18 cellular contexts compared by ENCODE assay signal in genomic region chr19:56727731-56728130, GRCh38. TPM values are rescaled to one million over a fixed set of nuclear protein-coding genes. Genes with fewer than 3 reads are reported as not detected.
DNase-seq lines count a peak whose midpoint lies in the region; ATAC-seq, FAIRE-seq and TF ChIP-seq lines count a peak whose summit lies in the region.
"Had no signal": no experiment of that assay in that cellular context is flagged by ENCODE, and none has a peak within 500 bp of the region (broad histone marks: within the 10 kb centered on the region; RNA-seq: fewer than 3 reads in every experiment).

No MANE protein-coding gene starts in this region.

- CTCF ChIA-PET in HepG2 (lab: Yijun Ruan, JAX; ENCODE audit: low intra/inter-chr PET ratio, low total read pairs), result no interaction called here

- no peak overlapping the region for H2BK120ac ChIP-seq in mesendoderm (ENCODE audit: low read depth, low read length)

- TF ChIP-seq POLR2A in HepG2 (IDR thresholded peaks at IDR 0.05; ENCODE audit: insufficient read depth in 1 of 2, low read depth in 2 of 2, low read length in 2 of 2), result no peak
- no peak for TF ChIP-seq POLR2A in right lobe of liver (IDR thresholded peaks at IDR 0.05)
- TF ChIP-seq POLR2A in sigmoid colon (IDR thresholded peaks at IDR 0.05), result no peak
- no peak for TF ChIP-seq POLR2A in testis (IDR thresholded peaks at IDR 0.05)

- in situ Hi-C loops in HepG2 (cut with HindIII; ENCODE audit: extremely low pct_ligation_motif_present, low pct_unique_long_range_greater_than_20kb), result no loop called here

- no peaks in the 10 kb centered on the region for H3K79me2 ChIP-seq in HepG2 (ENCODE audit: insufficient read depth, low read length)
- no peaks in the 10 kb centered on the region for H3K79me2 ChIP-seq in mesendoderm (ENCODE audit: control insufficient read depth, insufficient read depth, low read length)

- H2AFZ ChIP-seq in HepG2 (ENCODE audit: low read length), result no peak overlapping the region
- H2AFZ ChIP-seq: PC-9 had no signal

- H2BK15ac ChIP-seq in mesendoderm (replicated peaks; ENCODE audit: low read depth), result no peak overlapping the region

- no TSS peak for BruUV-seq in HepG2 (replicated peaks; lab: Mats Ljungman, UMichigan)

- FAIRE-seq in HepG2 (lab: Jason Lieb, UNC), result no peak
- FAIRE-seq: A549, GM12892 had no signal

- no peak overlapping the region for H2AK5ac ChIP-seq in mesendoderm (ENCODE audit: low read length)

- TF ChIP-seq EP300 in HepG2 (IDR thresholded peaks at IDR 0.05; ENCODE audit: low read depth in 2 of 2, low read length in 2 of 2) (no peak), HepG2 (CRISPR knock-in tag; IDR thresholded peaks at IDR 0.05; ENCODE audit: borderline replicate concordance) (no peak), sigmoid colon (IDR thresholded peaks at IDR 0.05) (no peak)

- no peak overlapping the region for H3K4ac ChIP-seq in mesendoderm (ENCODE audit: low read depth, low read length)

- WGBS in HepG2 (ENCODE audit: low lambda C conversion rate), result 61% methylated on average over 4 of the region's 4 CpGs
- 51% methylated on average over 4 of the region's 4 CpGs for WGBS in right lobe of liver (ENCODE audit: insufficient coverage, low coverage, low lambda C conversion rate, missing lambda C conversion rate)
- WGBS in mesendoderm (ENCODE audit: extremely low coverage, insufficient coverage, low lambda C conversion rate), result no CpG with 5 or more reads among the region's 4 CpGs
- WGBS in sigmoid colon, 2 donors, result 83 to 84% methylated on average over 4 of the region's 4 CpGs
- 57 to 69% methylated on average over 3 to 4 of the region's 4 CpGs for WGBS in testis, 2 donors

- H3K56ac ChIP-seq in mesendoderm (ENCODE audit: low read length), result no peak overlapping the region

- H4K5ac ChIP-seq in mesendoderm (ENCODE audit: low read length), result no peak overlapping the region

- intact Hi-C loops in HepG2 (cut with micrococcal nuclease; ENCODE audit: unreplicated experiment), result no loop called here
- intact Hi-C loops in right lobe of liver (cut with DNase I), result no loop called here
- intact Hi-C loops in dorsolateral prefrontal cortex (cut with DNase I), result loop anchor here (2.0 to 5.0 kb wide), 3 partner anchors 109 to 370 kb away; no protein-coding TSS in a partner anchor
- intact Hi-C loops in sigmoid colon (cut with DNase I), result no loop called here
- intact Hi-C loops in testis (cut with DNase I; ENCODE audit: low total_unique reads), result no loop called here

- H3K9me3 ChIP-seq in HepG2 (ENCODE audit: low read length) (no peaks in the 10 kb centered on the region), right lobe of liver (no peaks in the 10 kb centered on the region), sigmoid colon (no peaks in the 10 kb centered on the region), testis (no peaks in the 10 kb centered on the region)

- H3K4me1 ChIP-seq in HepG2 (ENCODE audit: insufficient read depth, low read length), result no peaks in the 10 kb centered on the region
- no peaks in the 10 kb centered on the region for H3K4me1 ChIP-seq in right lobe of liver
- H3K4me1 ChIP-seq in mesendoderm (ENCODE audit: control insufficient read depth, low read depth, low read length), result no peaks in the 10 kb centered on the region
- no peaks in the 10 kb centered on the region for H3K4me1 ChIP-seq in sigmoid colon
- H3K4me1 ChIP-seq in testis, result no peaks in the 10 kb centered on the region
- H3K4me1 ChIP-seq: A549 had no signal

- POLR2A ChIA-PET in HepG2 (lab: Yijun Ruan, JAX), result no interaction called here

- no peak for TF ChIP-seq RAD21 in HepG2 (CRISPR knock-in tag; IDR thresholded peaks at IDR 0.05)

- DNase-seq in HepG2 (ENCODE audit: low spot score), result no peak
- no peak for DNase-seq in right lobe of liver
- DNase-seq in dorsolateral prefrontal cortex, result peak in 8 of 10 donors; percentile 50 to 72 (median 60)
- peak; percentile 18 for DNase-seq in mesendoderm
- peak; percentile 77 for DNase-seq in superior temporal gyrus (ENCODE audit: extremely low spot score)
- no peak for DNase-seq in sigmoid colon
- DNase-seq in NCI-H2107 treated with DMSO at 0.1 percent for 48 hours (lab: John Stamatoyannopoulos, UW; ENCODE audit: unreplicated experiment), result no peak
- no peak for DNase-seq in testis
- DNase-seq: GOT3, MV-4-11, NCI-H1436, NCI-H2081, NCI-H446 treated with DMSO at 0.1 percent for 48 hours, PC-9 had no signal

- H3K4me2 ChIP-seq in HepG2 (ENCODE audit: low read depth, low read length) (no peak overlapping the region), mesendoderm (ENCODE audit: low read length) (no peak overlapping the region)
- H3K4me2 ChIP-seq: A549, PC-9 had no signal

- H3K27ac ChIP-seq in HepG2 (ENCODE audit: extremely low read length, insufficient read depth, low read length) (no peak overlapping the region), right lobe of liver (no peak overlapping the region), dorsolateral prefrontal cortex (peak overlapping the region in 45 of 59 donors; percentile 2 to 91 (median 65)), mesendoderm (ENCODE audit: low read depth, low read length) (no peak overlapping the region), sigmoid colon (no peak overlapping the region), testis (no peak overlapping the region)
- H3K27ac ChIP-seq: A549, C4-2B, HL-60, PC-9 had no signal

- H3K23ac ChIP-seq in mesendoderm (ENCODE audit: low read length), result no peak overlapping the region

- H4K20me1 ChIP-seq in HepG2 (ENCODE audit: insufficient read depth, low read length), result no peaks in the 10 kb centered on the region

- H3K18ac ChIP-seq in mesendoderm (ENCODE audit: low read length), result no peak overlapping the region

- H3K9ac ChIP-seq in HepG2 (ENCODE audit: insufficient read depth, low read depth, low read length) (no peak overlapping the region), mesendoderm (ENCODE audit: low read length) (no peak overlapping the region)

- ATAC-seq in HepG2 (no peak), right lobe of liver (no peak)
- ATAC-seq: A549 had no signal

- no peak overlapping the region for H2BK5ac ChIP-seq in mesendoderm (ENCODE audit: low read length)

- TF ChIP-seq CTCF in HepG2 (CRISPR knock-in tag; IDR thresholded peaks at IDR 0.05) (no peak), right lobe of liver (IDR thresholded peaks at IDR 0.05) (no peak), dorsolateral prefrontal cortex (IDR thresholded peaks at IDR 0.05 in 54 of 56, conservative IDR thresholded peaks at IDR 0.05 in 2 of 56; ENCODE audit: low read depth in 1 of 56, partially characterized antibody in 56 of 56) (peak in 2 of 56 donors; percentile 13 to 20), sigmoid colon (IDR thresholded peaks at IDR 0.05) (no peak), testis (IDR thresholded peaks at IDR 0.05) (no peak)

- no peak overlapping the region for H4K8ac ChIP-seq in mesendoderm (ENCODE audit: low read depth, low read length)

- H3K79me1 ChIP-seq in mesendoderm (ENCODE audit: low read length), result no peaks in the 10 kb centered on the region

- no peaks in the 10 kb centered on the region for H3K36me3 ChIP-seq in HepG2 (replicated peaks in 1 of 2; ENCODE audit: control insufficient read depth in 1 of 2, insufficient read depth in 2 of 2, low read length in 2 of 2)
- H3K36me3 ChIP-seq in right lobe of liver, result no peaks in the 10 kb centered on the region
- no peaks in the 10 kb centered on the region for H3K36me3 ChIP-seq in mesendoderm (ENCODE audit: control insufficient read depth, insufficient read depth, low read length)
- no peaks in the 10 kb centered on the region for H3K36me3 ChIP-seq in sigmoid colon
- no peaks in the 10 kb centered on the region for H3K36me3 ChIP-seq in testis (ENCODE audit: low read depth, missing control alignments)

- H3K27me3 ChIP-seq in HepG2 (ENCODE audit: control insufficient read depth in 1 of 2, insufficient read depth in 2 of 2, low read length in 2 of 2), result no peaks in the 10 kb centered on the region
- H3K27me3 ChIP-seq in right lobe of liver, result no peaks in the 10 kb centered on the region
- H3K27me3 ChIP-seq in dorsolateral prefrontal cortex, result no peaks in the 10 kb centered on the region
- no peaks in the 10 kb centered on the region for H3K27me3 ChIP-seq in mesendoderm (ENCODE audit: insufficient read depth, low read length, poor library complexity)
- H3K27me3 ChIP-seq in sigmoid colon, result peaks cover 0 to 3% (median 0%) of the 10 kb centered on the region in 3 donors
- no peaks in the 10 kb centered on the region for H3K27me3 ChIP-seq in testis

- no peak overlapping the region for H3K4me3 ChIP-seq in HepG2 (replicated peaks in 1 of 3; ENCODE audit: insufficient read depth in 1 of 3, low read depth in 2 of 3, low read length in 3 of 3)
- H3K4me3 ChIP-seq in right lobe of liver, result no peak overlapping the region
- peak overlapping the region in 5 of 59 donors; percentile 9 to 28 (median 23) for H3K4me3 ChIP-seq in dorsolateral prefrontal cortex
- H3K4me3 ChIP-seq in mesendoderm (ENCODE audit: low read length), result no peak overlapping the region
- no peak overlapping the region for H3K4me3 ChIP-seq in sigmoid colon
- no peak overlapping the region for H3K4me3 ChIP-seq in testis
- H3K4me3 ChIP-seq: A549, PC-9 had no signal

RNA-seq across cellular contexts. Expression of gene ZNF835, which starts 56.2 kb away (rescaled TPM):
- total RNA-seq in HepG2 (2016; rRNA removed; fragmentation: Illumina TruSeq; extraction: Trizol) (not detected in 2 replicates), right lobe of liver (1 to 10 TPM in 1 of 6 experiments, under 1 TPM in 5; 0.15 to 1.3 (median 0.53) TPM), dorsolateral prefrontal cortex (10 to 100 TPM in 70 of 120 experiments, 1 to 10 TPM in 50; 4.6 to 16.9 (median 10.4) TPM), sigmoid colon (10 to 100 TPM in 1 of 4 donors, 1 to 10 TPM in 3; 2.8 to 14.3 (median 8.4) TPM), testis (1 to 10 TPM; 2.9 to 4.9 TPM)
- not detected in 2 replicates for total RNA-seq in HepG2 (2016; cell fraction: cytosol; rRNA removed; fragmentation: Illumina TruSeq; extraction: Trizol; ENCODE audit: low read depth)
- total RNA-seq in HepG2 (2016; cell fraction: insoluble cytoplasmic fraction; rRNA removed; fragmentation: Illumina TruSeq; extraction: Trizol), result not detected in 2 replicates
- total RNA-seq in HepG2 (2016; cell fraction: membrane; rRNA removed; fragmentation: Illumina TruSeq; extraction: Trizol), result not detected in 2 replicates
- not detected in 2 replicates for total RNA-seq in HepG2 (2016; cell fraction: nucleus; rRNA removed; fragmentation: Illumina TruSeq; extraction: Trizol)
- polyA plus RNA-seq in HepG2 (2011; rRNA removed) (not detected in 2 replicates), sigmoid colon (1 to 10 TPM in 1 of 3 donors, under 1 TPM in 1, not detected in 1; under 0.01 to 1.1 TPM), testis (ENCODE audit: insufficient read depth, low read depth, low replicate concordance) (1.1 TPM)
- not detected in 2 replicates for polyA plus RNA-seq in HepG2 (2011; cell fraction: cytosol; rRNA removed)
- polyA plus RNA-seq in HepG2 (2011; cell fraction: nucleus; rRNA removed), result not detected in 2 replicates
- not detected in 2 replicates for polyA plus RNA-seq in HepG2 (2012)
- not detected in 2 replicates for polyA plus RNA-seq in HepG2 (2016; cell fraction: cytosol; fragmentation: Illumina TruSeq; extraction: Trizol; ENCODE audit: low read depth)
- polyA plus RNA-seq in HepG2 (2016; cell fraction: insoluble cytoplasmic fraction; fragmentation: Illumina TruSeq; extraction: Trizol; ENCODE audit: low read depth), result not detected in 2 replicates
- polyA plus RNA-seq in HepG2 (2016; cell fraction: membrane; fragmentation: Illumina TruSeq; extraction: Trizol; ENCODE audit: low read depth), result not detected in 2 replicates
- polyA plus RNA-seq in HepG2 (2016; cell fraction: nucleus; fragmentation: Illumina TruSeq; extraction: Trizol; ENCODE audit: insufficient read depth, low read depth), result not detected in 2 replicates
- not detected in 2 replicates for polyA minus RNA-seq in HepG2 (2011; rRNA and poly(A)+ RNA removed; ENCODE audit: low replicate concordance)
- polyA minus RNA-seq in HepG2 (2011; cell fraction: cytosol; rRNA and poly(A)+ RNA removed), result not detected in 2 replicates
- polyA minus RNA-seq in HepG2 (2011; cell fraction: nucleus; rRNA and poly(A)+ RNA removed), result not detected in 2 replicates
- 1.6 TPM for polyA plus RNA-seq in mesendoderm (2013, experiment 1 of 2)
- 1.1 TPM for polyA plus RNA-seq in mesendoderm (2013, experiment 2 of 2)
- total RNA-seq: PC-9 had no signal
- polyA plus RNA-seq: A549 had no signal

Comparison
In these comparisons a context has a peak if more than half of its experiments do, and no peak if none do; other contexts are left out.
1. DNase-seq: peak in dorsolateral prefrontal cortex (8 of 10), mesendoderm (single experiment) and superior temporal gyrus (single experiment); none in HepG2 (single experiment), right lobe of liver (0 of 3), sigmoid colon (single experiment), NCI-H2107 treated with DMSO at 0.1 percent for 48 hours (single experiment) and testis (single experiment).
2. H3K27ac ChIP-seq: peak in dorsolateral prefrontal cortex (45 of 59); none in HepG2 (single experiment), right lobe of liver (0 of 3), mesendoderm (single experiment), sigmoid colon (0 of 4) and testis (0 of 2).
3. intact Hi-C loops: an anchor here in dorsolateral prefrontal cortex (2.0 to 5.0 kb wide); none called in HepG2, right lobe of liver, sigmoid colon and testis.